Comparison of ENCODE assay signal across 8 cellular contexts in the genomic region with DNA sequence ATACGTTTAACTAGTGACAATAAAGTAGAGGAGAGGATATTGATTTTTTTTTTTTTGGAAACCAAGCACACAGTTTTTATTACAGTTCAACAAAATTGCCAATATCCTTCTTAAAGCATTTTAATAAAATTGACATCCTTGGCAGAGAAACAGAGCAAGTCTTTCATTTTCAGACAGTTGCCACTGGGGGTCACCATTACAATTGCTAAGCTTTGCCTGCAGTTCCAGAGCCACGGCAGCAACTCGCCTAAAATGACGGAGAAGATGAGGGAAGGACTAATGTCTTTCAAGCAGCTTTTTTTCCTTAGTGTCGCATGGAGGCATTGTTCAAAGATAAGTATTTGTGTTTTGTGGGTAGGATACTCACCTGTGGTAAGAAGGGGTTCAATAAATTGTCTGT.
DNase-seq lines count a peak whose midpoint lies in the region; ATAC-seq and TF ChIP-seq lines count a peak whose summit lies in the region.

No MANE protein-coding gene starts in this region.

- 9 to 40% methylated on average over 1 to 5 of the region's 5 CpGs for WGBS in transverse colon (ENCODE audit: low coverage in 1 of 2), 2 donors

- H3K27ac Mint-ChIP-seq in activated CD4-positive, alpha-beta T cell treated with anti-CD3 and anti-CD28 coated beads, Interleukin-2, amount 10 ng/mL, durations not matched to agents 7 days and 5 days: no peak overlapping the region
- no peak overlapping the region for H3K27ac Mint-ChIP-seq in naive thymus-derived CD8-positive, alpha-beta T cell

- H3K4me3 ChIP-seq in transverse colon: no peak overlapping the region

- intact Hi-C loops in transverse colon (cut with DNase I; ENCODE audit: low total_unique reads): no loop called here

- POLR2A ChIA-PET in activated CD4-positive, alpha-beta T cell treated with anti-CD3 and anti-CD28 coated beads, Interleukin-2, amount 10 ng/mL, durations not matched to agents 7 days and 5 days (lab: Charles Lee): no interaction called here
- POLR2A ChIA-PET in naive thymus-derived CD8-positive, alpha-beta T cell (lab: Charles Lee): no interaction called here

- TF ChIP-seq CTCF in transverse colon (IDR thresholded peaks at IDR 0.05): no peak

- H3K4me1 ChIP-seq in transverse colon: no peaks in the 10 kb centered on the region

- no peaks in the 10 kb centered on the region for H3K9me3 ChIP-seq in transverse colon

- no peak overlapping the region for H3K27ac ChIP-seq in transverse colon

- TF ChIP-seq EP300 in transverse colon (IDR thresholded peaks at IDR 0.05; ENCODE audit: low read depth): no peak

- no peaks in the 10 kb centered on the region for H3K27me3 ChIP-seq in transverse colon

- H3K36me3 ChIP-seq in transverse colon: no peaks in the 10 kb centered on the region

- no peak for ATAC-seq in naive thymus-derived CD8-positive, alpha-beta T cell

- CTCF ChIA-PET in activated CD4-positive, alpha-beta T cell treated with anti-CD3 and anti-CD28 coated beads, Interleukin-2, amount 10 ng/mL, durations not matched to agents 7 days and 5 days (lab: Charles Lee): no interaction called here

- no peaks in the 10 kb centered on the region for H3K36me3 Mint-ChIP-seq in activated CD4-positive, alpha-beta T cell treated with anti-CD3 and anti-CD28 coated beads, Interleukin-2, amount 10 ng/mL, durations not matched to agents 7 days and 5 days (ENCODE audit: low read depth)
- H3K36me3 Mint-ChIP-seq in naive thymus-derived CD8-positive, alpha-beta T cell: no peaks in the 10 kb centered on the region

- no peak for TF ChIP-seq POLR2A in transverse colon (IDR thresholded peaks at IDR 0.05)

- in situ Hi-C loops in transverse colon (cut with MboI; ENCODE audit: low pct_ligation_motif_present in 1 of 4, low pct_unique_long_range_greater_than_20kb in 1 of 4, low sequenced_read_pairs in 3 of 4): no loop called here

- H3K4me3 Mint-ChIP-seq in activated CD4-positive, alpha-beta T cell treated with anti-CD3 and anti-CD28 coated beads, Interleukin-2, amount 10 ng/mL, durations not matched to agents 7 days and 5 days: no peak overlapping the region
- no peak overlapping the region for H3K4me3 Mint-ChIP-seq in naive thymus-derived CD8-positive, alpha-beta T cell

- no peaks in the 10 kb centered on the region for H3K4me1 Mint-ChIP-seq in activated CD4-positive, alpha-beta T cell treated with anti-CD3 and anti-CD28 coated beads, Interleukin-2, amount 10 ng/mL, durations not matched to agents 7 days and 5 days
- H3K4me1 Mint-ChIP-seq in naive thymus-derived CD8-positive, alpha-beta T cell: no peaks in the 10 kb centered on the region

- peak; percentile 5 for DNase-seq in activated CD4-positive, alpha-beta T cell treated with anti-CD3 and anti-CD28 coated beads, Interleukin-2, amount 10 ng/mL, durations not matched to agents 7 days and 5 days
- no peak for DNase-seq in activated CD4-positive, alpha-beta T cell treated with anti-CD3 and anti-CD28 coated beads for 1 hour
- DNase-seq in NCI-H446 (lab: John Stamatoyannopoulos, UW) (peak; percentile 0 to 37), dermis microvascular lymphatic vessel endothelial cell (ENCODE audit: low read depth in 2 of 2) (peak; percentile 20 to 75), pons (ENCODE audit: low spot score) (peak; percentile 15), activated gamma-delta T cell treated with Interleukin-2 at 50 U/mL for 16 hours (no peak), transverse colon (no peak)
- no peak for DNase-seq in naive thymus-derived CD8-positive, alpha-beta T cell

- no peaks in the 10 kb centered on the region for H3K27me3 Mint-ChIP-seq in activated CD4-positive, alpha-beta T cell treated with anti-CD3 and anti-CD28 coated beads, Interleukin-2, amount 10 ng/mL, durations not matched to agents 7 days and 5 days
- no peaks in the 10 kb centered on the region for H3K27me3 Mint-ChIP-seq in naive thymus-derived CD8-positive, alpha-beta T cell

- H3K9me3 Mint-ChIP-seq in activated CD4-positive, alpha-beta T cell treated with anti-CD3 and anti-CD28 coated beads, Interleukin-2, amount 10 ng/mL, durations not matched to agents 7 days and 5 days: no peaks in the 10 kb centered on the region
- peaks cover 0 to 4% (median 0%) of the 10 kb centered on the region in 9 donors for H3K9me3 Mint-ChIP-seq in naive thymus-derived CD8-positive, alpha-beta T cell

Comparison
In these comparisons a context has a peak if more than half of its experiments do, and no peak if none do; other contexts are left out.
1. DNase-seq: peak in activated CD4-positive, alpha-beta T cell treated with anti-CD3 and anti-CD28 coated beads, Interleukin-2, amount 10 ng/mL, durations not matched to agents 7 days and 5 days (single experiment), NCI-H446 (2 of 2), dermis microvascular lymphatic vessel endothelial cell (2 of 2) and pons (single experiment); none in activated CD4-positive, alpha-beta T cell treated with anti-CD3 and anti-CD28 coated beads for 1 hour (single experiment), activated gamma-delta T cell treated with Interleukin-2 at 50 U/mL for 16 hours (single experiment), transverse colon (single experiment) and naive thymus-derived CD8-positive, alpha-beta T cell (0 of 10).